13 cellular contexts compared by ENCODE assay signal in genomic region chr12:101471878-101472277, GRCh38. TPM values are rescaled to one million over a fixed set of nuclear protein-coding genes. Genes with fewer than 3 reads are reported as not detected.
"Had no signal": no experiment of that assay in that cellular context is flagged by ENCODE, and none has a peak within 500 bp of the region (broad histone marks: within the 10 kb centered on the region; RNA-seq: fewer than 3 reads in every experiment).

No MANE protein-coding gene starts in this region.

RNA-seq across cellular contexts. Expression of gene SPIC, which starts 3.3 kb away (rescaled TPM):
- total RNA-seq: subcutaneous adipose tissue, suprapubic skin, temporal lobe, testis, thoracic aorta, thyroid gland, tibial nerve, transverse colon, upper lobe of right lung, ureter, uterus, vagina had no signal
- polyA plus RNA-seq: urinary bladder had no signal
